In the genomic region with DNA sequence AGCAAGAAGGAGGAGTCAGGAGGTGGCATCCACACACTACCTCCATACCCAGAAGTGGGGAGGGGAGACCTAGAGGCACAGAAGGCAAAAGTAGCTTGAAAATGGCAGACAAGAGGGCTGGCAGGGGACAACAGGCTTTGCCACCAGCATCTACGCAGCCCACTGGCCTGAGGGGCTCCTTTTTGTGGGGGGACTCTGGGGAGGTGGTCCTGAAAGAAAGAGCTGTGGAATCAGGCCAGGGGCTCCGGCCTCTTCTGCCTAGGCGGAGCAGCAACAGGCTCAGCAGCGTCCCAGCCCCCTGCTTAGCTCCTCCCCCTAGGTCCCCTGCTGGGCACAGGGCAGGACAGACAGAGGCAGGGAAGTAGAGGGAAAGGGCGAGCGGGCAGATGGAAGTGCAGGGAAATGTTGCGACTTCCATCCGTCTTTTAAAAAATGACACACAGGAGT, we compare ENCODE assay signal across 1 cellular context.
TF ChIP-seq lines count a peak whose summit lies in the region.

No MANE protein-coding gene starts in this region.

TF ChIP-seq in HEK293T, 16 proteins besides CTCF, POLR2A, EP300 and RAD21:
- TF ChIP-seq HDGF (IDR thresholded peaks at IDR 0.05; ENCODE audit: borderline replicate concordance) (0 out of 2 replicates have a peak, but pooled peaks have one; percentile 63), LEF1 (IDR thresholded peaks at IDR 0.05; ENCODE audit: borderline replicate concordance) (no peak), BHLHE40 (IDR thresholded peaks at IDR 0.05; ENCODE audit: borderline replicate concordance) (no peak), SUZ12 (IDR thresholded peaks at IDR 0.05) (no peak), CTBP1 (IDR thresholded peaks at IDR 0.05; ENCODE audit: borderline replicate concordance) (no peak), NFRKB (IDR thresholded peaks at IDR 0.05) (no peak), FOXK2 (IDR thresholded peaks at IDR 0.05) (no peak), ELF4 (IDR thresholded peaks at IDR 0.05) (no peak)
TF ChIP-seq in HEK293T: peak in this region for 1.
